9 cellular contexts compared by ENCODE assay signal in the genomic region with DNA sequence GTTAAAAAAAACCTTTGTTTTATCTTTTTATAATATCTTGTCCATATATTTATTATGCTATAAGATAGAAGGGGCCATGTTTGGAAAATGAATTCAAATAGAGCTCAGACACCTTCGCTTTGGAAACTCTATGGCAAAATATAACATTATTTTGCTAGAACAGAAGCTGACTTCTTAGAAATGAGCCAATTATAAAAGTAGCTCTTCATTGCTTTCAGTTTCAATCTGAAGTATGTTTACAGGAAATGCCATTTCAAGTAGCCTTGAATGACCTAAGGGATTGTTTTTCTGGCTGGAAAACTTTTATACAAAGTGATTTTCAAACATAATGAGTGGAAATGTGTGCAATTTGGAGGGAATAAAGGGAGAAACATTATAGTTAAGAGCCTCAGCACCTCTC. TPM values are rescaled to one million over a fixed set of nuclear protein-coding genes. Genes with fewer than 3 reads are reported as not detected.
DNase-seq lines count a peak whose midpoint lies in the region; ATAC-seq, FAIRE-seq and TF ChIP-seq lines count a peak whose summit lies in the region.
"Had no signal": no experiment of that assay in that cellular context is flagged by ENCODE, and none has a peak within 500 bp of the region (broad histone marks: within the 10 kb centered on the region; RNA-seq: fewer than 3 reads in every experiment).

No MANE protein-coding gene starts in this region.

- H4K20me1 ChIP-seq in osteoblast (ENCODE audit: insufficient read depth, low read length): no peaks in the 10 kb centered on the region

- peak overlapping the region; percentile 25 for H2AFZ ChIP-seq in osteoblast (ENCODE audit: low read length)

- H3K4me1 ChIP-seq in osteoblast (ENCODE audit: insufficient read depth, low read length): no peaks in the 10 kb centered on the region

- DNase-seq in AG10803 (ENCODE audit: low read depth): peak; percentile 44
- DNase-seq in GM19239 (ENCODE audit: insufficient read length, low spot score): no peak
- DNase-seq in bronchial epithelial cell (ENCODE audit: low read depth): peak; percentile 39
- no peak for DNase-seq in osteoblast (ENCODE audit: insufficient read length, low spot score, missing footprints)
- DNase-seq in occipital lobe (lab: John Stamatoyannopoulos, UW): no peak
- DNase-seq in NCI-H1048 (lab: John Stamatoyannopoulos, UW): no peak
- no peak for DNase-seq in stimulated activated CD8-positive, alpha-beta memory T cell treated with anti-CD3 and anti-CD28 coated beads, Interleukin-4, amount 100 ng/mL, for 48 hours

- H3K9me3 ChIP-seq in osteoblast (ENCODE audit: low read depth, low read length): no peaks in the 10 kb centered on the region

- H3K36me3 ChIP-seq in bronchial epithelial cell (ENCODE audit: control insufficient read depth, insufficient read depth, low read length) (no peaks in the 10 kb centered on the region), osteoblast (ENCODE audit: insufficient read depth, low read length) (no peaks in the 10 kb centered on the region)

- peak; percentile 96 for FAIRE-seq in GM19239 (lab: Jason Lieb, UNC)
- FAIRE-seq in bronchial epithelial cell (lab: Jason Lieb, UNC): no peak
- FAIRE-seq: astrocyte had no signal

- TF ChIP-seq CTCF in AG10803 (conservative IDR thresholded peaks at IDR 0.05; ENCODE audit: low read length) (no peak), bronchial epithelial cell (IDR thresholded peaks at IDR 0.05; ENCODE audit: insufficient read depth, low read length, severe bottlenecking) (no peak), osteoblast (IDR thresholded peaks at IDR 0.05; ENCODE audit: extremely low read depth, low read depth, low read length) (no peak)

- ATAC-seq in HG03439 (IDR thresholded peaks at IDR 0.05; ENCODE audit: unreplicated experiment): peak; percentile 76

- H3K4me3 ChIP-seq in AG10803 (ENCODE audit: low read length) (no peak overlapping the region), bronchial epithelial cell (ENCODE audit: low read depth, low read length) (no peak overlapping the region), osteoblast (ENCODE audit: insufficient read depth, low read length) (no peak overlapping the region)

- H3K79me2 ChIP-seq in osteoblast (ENCODE audit: insufficient read depth, low read length): no peaks in the 10 kb centered on the region

- H3K27ac ChIP-seq in osteoblast (ENCODE audit: low read depth, low read length): no peak overlapping the region

- H3K27me3 ChIP-seq in bronchial epithelial cell (ENCODE audit: control insufficient read depth, insufficient read depth, low read length) (no peaks in the 10 kb centered on the region), osteoblast (ENCODE audit: insufficient read depth, low read length) (no peaks in the 10 kb centered on the region)

- H3K4me2 ChIP-seq in osteoblast (ENCODE audit: insufficient read depth, low read length): no peak overlapping the region

RNA-seq across cellular contexts. Expression of a gene that starts 37.8 kb away (rescaled TPM):
- total RNA-seq in bronchial epithelial cell (0.26 and 0.77 TPM in 2 replicates), osteoblast (under 0.01 TPM in 2 replicates), occipital lobe (1.6 TPM)

RNA-seq across cellular contexts. Expression of a gene that starts 53.4 kb away (rescaled TPM):
- 12.4 and 67.2 TPM in 2 replicates for total RNA-seq in bronchial epithelial cell
- not detected in 2 replicates for total RNA-seq in osteoblast
- 0.47 TPM for total RNA-seq in occipital lobe

Comparison
In these comparisons a context has a peak if more than half of its experiments do, and no peak if none do; other contexts are left out.
1. DNase-seq: peak in AG10803 (single experiment) and bronchial epithelial cell (single experiment); none in GM19239 (single experiment), osteoblast (single experiment), occipital lobe (single experiment), NCI-H1048 (single experiment) and stimulated activated CD8-positive, alpha-beta memory T cell treated with anti-CD3 and anti-CD28 coated beads, Interleukin-4, amount 100 ng/mL, for 48 hours (single experiment).